In the genomic region with DNA sequence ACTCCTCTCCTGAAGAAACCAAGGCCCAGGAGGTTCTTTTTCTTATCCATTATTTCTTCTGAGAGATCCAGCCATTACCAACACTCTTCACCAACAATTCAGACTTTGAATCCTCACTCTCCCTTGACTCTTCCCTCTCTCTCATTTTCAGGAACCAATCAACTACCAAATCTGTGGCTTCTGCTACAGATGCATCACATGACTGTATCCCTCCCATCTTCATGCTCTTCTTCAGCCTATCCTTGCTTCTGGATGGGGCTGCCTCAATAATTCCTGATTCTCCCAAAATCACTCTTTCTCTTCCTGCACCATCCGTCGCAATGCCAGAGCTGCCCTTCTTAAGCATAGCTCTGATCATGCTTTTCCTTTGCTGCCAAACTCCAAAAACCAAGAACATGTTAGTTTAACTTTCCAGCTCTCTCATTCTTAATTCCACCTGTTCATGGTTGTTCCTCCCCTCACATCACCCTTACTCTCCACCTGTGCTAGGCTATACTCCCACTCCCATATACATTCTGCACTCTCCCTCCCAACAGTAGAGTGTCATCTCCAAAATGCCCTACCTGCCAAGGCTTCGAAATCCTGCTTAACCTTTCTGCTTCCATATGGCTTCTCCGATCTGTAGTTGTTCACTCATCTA, we compare ENCODE assay signal across 1 cellular context.
TF ChIP-seq lines count a peak whose summit lies in the region.

No MANE protein-coding gene starts in this region.

TF ChIP-seq in H1, 55 proteins besides CTCF, POLR2A, EP300 and RAD21:
- TF ChIP-seq CBX8 (IDR thresholded peaks at IDR 0.05; ENCODE audit: borderline replicate concordance, low read depth, low read length): no peak
- TF ChIP-seq SIN3A (conservative IDR thresholded peaks at IDR 0.05 in 1 of 2, IDR thresholded peaks at IDR 0.05 in 1 of 2; ENCODE audit: low read depth in 1 of 2, low read length in 2 of 2): no peak
- TF ChIP-seq HDAC6 (IDR thresholded peaks at IDR 0.05; ENCODE audit: low read depth, low read length): no peak
- no peak for TF ChIP-seq BRCA1 (IDR thresholded peaks at IDR 0.05; ENCODE audit: low read depth, low read length)
- TF ChIP-seq SIRT6 (IDR thresholded peaks at IDR 0.05; ENCODE audit: low read length): no peak
- TF ChIP-seq CHD1 (IDR thresholded peaks at IDR 0.05; ENCODE audit: low read depth, low read length): no peak
- TF ChIP-seq MAX (IDR thresholded peaks at IDR 0.05): no peak
- TF ChIP-seq MAFK (IDR thresholded peaks at IDR 0.05; ENCODE audit: low read depth, low read length): no peak
- TF ChIP-seq NANOG (IDR thresholded peaks at IDR 0.05; ENCODE audit: insufficient read depth, low read depth, low read length, poor library complexity, severe bottlenecking): no peak
- TF ChIP-seq RFX5 (IDR thresholded peaks at IDR 0.05; ENCODE audit: borderline replicate concordance, low read depth, low read length): no peak
- no peak for TF ChIP-seq KDM1A (IDR thresholded peaks at IDR 0.05; ENCODE audit: borderline replicate concordance, low read length)
- no peak for TF ChIP-seq RXRA (IDR thresholded peaks at IDR 0.05; ENCODE audit: insufficient read depth, low read depth, low read length)
- no peak for TF ChIP-seq ASH2L (IDR thresholded peaks at IDR 0.05; ENCODE audit: low read length)
- TF ChIP-seq CEBPB (IDR thresholded peaks at IDR 0.05; ENCODE audit: low read depth, low read length): no peak
- TF ChIP-seq ZNF274 (IDR thresholded peaks at IDR 0.05; ENCODE audit: borderline replicate concordance, extremely low read depth, low read length): no peak
- no peak for TF ChIP-seq NRF1 (IDR thresholded peaks at IDR 0.05; ENCODE audit: low read depth, low read length)
- no peak for TF ChIP-seq EGR1 (IDR thresholded peaks at IDR 0.05; ENCODE audit: borderline replicate concordance, low read depth, low read length)
- TF ChIP-seq, protein P1, sequence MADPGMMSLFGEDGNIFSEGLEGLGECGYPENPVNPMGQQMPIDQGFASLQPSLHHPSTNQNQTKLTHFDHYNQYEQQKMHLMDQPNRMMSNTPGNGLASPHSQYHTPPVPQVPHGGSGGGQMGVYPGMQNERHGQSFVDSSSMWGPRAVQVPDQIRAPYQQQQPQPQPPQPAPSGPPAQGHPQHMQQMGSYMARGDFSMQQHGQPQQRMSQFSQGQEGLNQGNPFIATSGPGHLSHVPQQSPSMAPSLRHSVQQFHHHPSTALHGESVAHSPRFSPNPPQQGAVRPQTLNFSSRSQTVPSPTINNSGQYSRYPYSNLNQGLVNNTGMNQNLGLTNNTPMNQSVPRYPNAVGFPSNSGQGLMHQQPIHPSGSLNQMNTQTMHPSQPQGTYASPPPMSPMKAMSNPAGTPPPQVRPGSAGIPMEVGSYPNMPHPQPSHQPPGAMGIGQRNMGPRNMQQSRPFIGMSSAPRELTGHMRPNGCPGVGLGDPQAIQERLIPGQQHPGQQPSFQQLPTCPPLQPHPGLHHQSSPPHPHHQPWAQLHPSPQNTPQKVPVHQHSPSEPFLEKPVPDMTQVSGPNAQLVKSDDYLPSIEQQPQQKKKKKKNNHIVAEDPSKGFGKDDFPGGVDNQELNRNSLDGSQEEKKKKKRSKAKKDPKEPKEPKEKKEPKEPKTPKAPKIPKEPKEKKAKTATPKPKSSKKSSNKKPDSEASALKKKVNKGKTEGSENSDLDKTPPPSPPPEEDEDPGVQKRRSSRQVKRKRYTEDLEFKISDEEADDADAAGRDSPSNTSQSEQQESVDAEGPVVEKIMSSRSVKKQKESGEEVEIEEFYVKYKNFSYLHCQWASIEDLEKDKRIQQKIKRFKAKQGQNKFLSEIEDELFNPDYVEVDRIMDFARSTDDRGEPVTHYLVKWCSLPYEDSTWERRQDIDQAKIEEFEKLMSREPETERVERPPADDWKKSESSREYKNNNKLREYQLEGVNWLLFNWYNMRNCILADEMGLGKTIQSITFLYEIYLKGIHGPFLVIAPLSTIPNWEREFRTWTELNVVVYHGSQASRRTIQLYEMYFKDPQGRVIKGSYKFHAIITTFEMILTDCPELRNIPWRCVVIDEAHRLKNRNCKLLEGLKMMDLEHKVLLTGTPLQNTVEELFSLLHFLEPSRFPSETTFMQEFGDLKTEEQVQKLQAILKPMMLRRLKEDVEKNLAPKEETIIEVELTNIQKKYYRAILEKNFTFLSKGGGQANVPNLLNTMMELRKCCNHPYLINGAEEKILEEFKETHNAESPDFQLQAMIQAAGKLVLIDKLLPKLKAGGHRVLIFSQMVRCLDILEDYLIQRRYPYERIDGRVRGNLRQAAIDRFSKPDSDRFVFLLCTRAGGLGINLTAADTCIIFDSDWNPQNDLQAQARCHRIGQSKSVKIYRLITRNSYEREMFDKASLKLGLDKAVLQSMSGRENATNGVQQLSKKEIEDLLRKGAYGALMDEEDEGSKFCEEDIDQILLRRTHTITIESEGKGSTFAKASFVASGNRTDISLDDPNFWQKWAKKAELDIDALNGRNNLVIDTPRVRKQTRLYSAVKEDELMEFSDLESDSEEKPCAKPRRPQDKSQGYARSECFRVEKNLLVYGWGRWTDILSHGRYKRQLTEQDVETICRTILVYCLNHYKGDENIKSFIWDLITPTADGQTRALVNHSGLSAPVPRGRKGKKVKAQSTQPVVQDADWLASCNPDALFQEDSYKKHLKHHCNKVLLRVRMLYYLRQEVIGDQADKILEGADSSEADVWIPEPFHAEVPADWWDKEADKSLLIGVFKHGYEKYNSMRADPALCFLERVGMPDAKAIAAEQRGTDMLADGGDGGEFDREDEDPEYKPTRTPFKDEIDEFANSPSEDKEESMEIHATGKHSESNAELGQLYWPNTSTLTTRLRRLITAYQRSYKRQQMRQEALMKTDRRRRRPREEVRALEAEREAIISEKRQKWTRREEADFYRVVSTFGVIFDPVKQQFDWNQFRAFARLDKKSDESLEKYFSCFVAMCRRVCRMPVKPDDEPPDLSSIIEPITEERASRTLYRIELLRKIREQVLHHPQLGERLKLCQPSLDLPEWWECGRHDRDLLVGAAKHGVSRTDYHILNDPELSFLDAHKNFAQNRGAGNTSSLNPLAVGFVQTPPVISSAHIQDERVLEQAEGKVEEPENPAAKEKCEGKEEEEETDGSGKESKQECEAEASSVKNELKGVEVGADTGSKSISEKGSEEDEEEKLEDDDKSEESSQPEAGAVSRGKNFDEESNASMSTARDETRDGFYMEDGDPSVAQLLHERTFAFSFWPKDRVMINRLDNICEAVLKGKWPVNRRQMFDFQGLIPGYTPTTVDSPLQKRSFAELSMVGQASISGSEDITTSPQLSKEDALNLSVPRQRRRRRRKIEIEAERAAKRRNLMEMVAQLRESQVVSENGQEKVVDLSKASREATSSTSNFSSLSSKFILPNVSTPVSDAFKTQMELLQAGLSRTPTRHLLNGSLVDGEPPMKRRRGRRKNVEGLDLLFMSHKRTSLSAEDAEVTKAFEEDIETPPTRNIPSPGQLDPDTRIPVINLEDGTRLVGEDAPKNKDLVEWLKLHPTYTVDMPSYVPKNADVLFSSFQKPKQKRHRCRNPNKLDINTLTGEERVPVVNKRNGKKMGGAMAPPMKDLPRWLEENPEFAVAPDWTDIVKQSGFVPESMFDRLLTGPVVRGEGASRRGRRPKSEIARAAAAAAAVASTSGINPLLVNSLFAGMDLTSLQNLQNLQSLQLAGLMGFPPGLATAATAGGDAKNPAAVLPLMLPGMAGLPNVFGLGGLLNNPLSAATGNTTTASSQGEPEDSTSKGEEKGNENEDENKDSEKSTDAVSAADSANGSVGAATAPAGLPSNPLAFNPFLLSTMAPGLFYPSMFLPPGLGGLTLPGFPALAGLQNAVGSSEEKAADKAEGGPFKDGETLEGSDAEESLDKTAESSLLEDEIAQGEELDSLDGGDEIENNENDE (IDR thresholded peaks at IDR 0.05; ENCODE audit: insufficient replicate concordance, low read length): no peak
- no peak for TF ChIP-seq TAF1 (IDR thresholded peaks at IDR 0.05; ENCODE audit: low read depth, low read length)
